ENCODE assay signal across 10 cellular contexts in the genomic region with DNA sequence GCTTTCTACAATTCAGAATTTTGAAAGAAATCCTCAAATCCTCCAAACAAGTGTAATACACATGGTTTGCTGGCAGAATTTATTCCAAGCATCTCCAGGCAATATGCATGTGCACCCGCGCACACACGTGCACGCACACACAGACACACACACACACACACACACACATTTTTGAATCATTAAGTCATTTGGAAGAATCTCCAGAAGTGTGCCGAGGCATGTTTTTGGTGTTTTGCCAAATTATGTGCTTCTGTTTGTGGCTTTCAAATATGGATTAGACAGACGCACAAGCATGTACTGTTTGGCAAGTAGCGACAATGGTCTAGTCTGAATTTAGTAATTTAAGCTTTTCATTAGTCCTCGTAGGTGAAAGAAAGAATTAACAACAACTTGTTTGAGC. TPM values are rescaled to one million over a fixed set of nuclear protein-coding genes. Genes with fewer than 3 reads are reported as not detected.
A peak's percentile ranks its signal among the peaks of the same experiment; 100 is the strongest.
DNase-seq lines count a peak whose midpoint lies in the region; ATAC-seq, FAIRE-seq and TF ChIP-seq lines count a peak whose summit lies in the region.
"Had no signal": no experiment of that assay in that cellular context is flagged by ENCODE, and none has a peak within 500 bp of the region (broad histone marks: within the 10 kb centered on the region; RNA-seq: fewer than 3 reads in every experiment).

No MANE protein-coding gene starts in this region.

- no TSS peak for BruUV-seq in K562 (replicated peaks; lab: Mats Ljungman, UMichigan)

- H3K9me1 ChIP-seq in K562 (ENCODE audit: control insufficient read depth, insufficient read depth, low read length): no peaks in the 10 kb centered on the region

- 42% methylated on average over 8 of the region's 8 CpGs for WGBS in K562 (ENCODE audit: insufficient coverage, low coverage, missing lambda C conversion rate)

- H3K4me1 ChIP-seq in K562 (replicated peaks in 1 of 2; ENCODE audit: control insufficient read depth in 2 of 2, insufficient read depth in 2 of 2, low read length in 2 of 2) (no peaks in the 10 kb centered on the region), thoracic aorta (ENCODE audit: control insufficient read depth in 1 of 2, low read depth in 2 of 2) (peaks cover 34 to 77% of the 10 kb centered on the region in 2 donors)

- no peak overlapping the region for H3K4me3 ChIP-seq in K562
- H3K4me3 ChIP-seq in thoracic aorta: peak overlapping the region; percentile 30
- H3K4me3 ChIP-seq: neural progenitor cell had no signal

- no peak for TF ChIP-seq EP300 in K562 (IDR thresholded peaks at IDR 0.05; ENCODE audit: low read length)

- CTCF ChIA-PET in K562 (lab: Yijun Ruan, JAX; ENCODE audit: low intra/inter-chr PET ratio): no interaction called here

- no peak for ATAC-seq in K562
- peak; percentile 28 to 49 for ATAC-seq in left cardiac atrium
- ATAC-seq in thoracic aorta (ENCODE audit: insufficient number of reproducible peaks, low FRiP score, low read depth): no peak

- intact Hi-C loops in K562 (cut with micrococcal nuclease) (no loop called here), left cardiac atrium (cut with DNase I) (loop anchor here in 1 of 2 donors (5.0 kb wide), 1 partner anchor 35 kb away; the partner anchor contains the start of gene NFIB)

- no peaks in the 10 kb centered on the region for H3K9me3 ChIP-seq in K562 (replicated peaks; ENCODE audit: control insufficient read depth, insufficient read depth, low read depth, low read length)
- no peaks in the 10 kb centered on the region for H3K9me3 ChIP-seq in thoracic aorta

- no peak for TF ChIP-seq CTCF in K562 (IDR thresholded peaks at IDR 0.05 in 2 of 3, conservative IDR thresholded peaks at IDR 0.05 in 1 of 3; ENCODE audit: insufficient read depth in 2 of 3, low read depth in 1 of 3, low read length in 3 of 3)
- TF ChIP-seq CTCF in thoracic aorta (IDR thresholded peaks at IDR 0.05): no peak

- FAIRE-seq in K562 (lab: Jason Lieb, UNC): no peak

- no peaks in the 10 kb centered on the region for H4K20me1 ChIP-seq in K562 (replicated peaks; ENCODE audit: control insufficient read depth, insufficient read depth, low read length)

- in situ Hi-C loops in K562 (cut with MboI): no loop called here

- H3K9ac ChIP-seq in K562 (ENCODE audit: insufficient read depth in 1 of 2, low read depth in 2 of 2, low read length in 2 of 2): no peak overlapping the region
- H3K9ac ChIP-seq: neural progenitor cell had no signal

- H2AFZ ChIP-seq in K562 (ENCODE audit: low read depth, low read length): no peak overlapping the region
- H2AFZ ChIP-seq: neural progenitor cell had no signal

- no peak for TF ChIP-seq RAD21 in K562 (CRISPR knock-in tag; conservative IDR thresholded peaks at IDR 0.05 in 1 of 2, IDR thresholded peaks at IDR 0.05 in 1 of 2)

- H3K27me3 ChIP-seq in K562 (ENCODE audit: control insufficient read depth in 2 of 2, insufficient read depth in 2 of 2, low read length in 2 of 2) (no peaks in the 10 kb centered on the region), thoracic aorta (replicated peaks; ENCODE audit: insufficient read depth) (no peaks in the 10 kb centered on the region)
- H3K27me3 ChIP-seq: neural progenitor cell had no signal

- H3K27ac ChIP-seq in K562 (ENCODE audit: extremely low read depth, low read depth, low read length) (no peak overlapping the region), thoracic aorta (no peak overlapping the region)
- H3K27ac ChIP-seq: neural progenitor cell had no signal

- no peaks in the 10 kb centered on the region for H3K36me3 ChIP-seq in K562 (ENCODE audit: control insufficient read depth, insufficient read depth, low read length)
- no peaks in the 10 kb centered on the region for H3K36me3 ChIP-seq in thoracic aorta
- H3K36me3 ChIP-seq: neural progenitor cell had no signal

- H3K4me2 ChIP-seq in K562 (ENCODE audit: insufficient read depth, low read length): no peak overlapping the region
- H3K4me2 ChIP-seq: neural progenitor cell had no signal

- TF ChIP-seq POLR2A in K562 (conservative IDR thresholded peaks at IDR 0.05): no peak

- DNase-seq in M059J (ENCODE audit: low read depth): peak; percentile 65
- no peak for DNase-seq in K562 (ENCODE audit: extremely low read depth in 1 of 4, low spot score in 3 of 4)
- no peak for DNase-seq in left cardiac atrium
- DNase-seq in thoracic aorta (ENCODE audit: low spot score): no peak
- no peak for DNase-seq in NCI-H2029 treated with DMSO at 0.1 percent for 48 hours (lab: John Stamatoyannopoulos, UW)
- DNase-seq in HT-29 (ENCODE audit: low spot score): no peak
- DNase-seq in NCI-H2107 (lab: John Stamatoyannopoulos, UW): no peak
- DNase-seq: activated CD4-positive, alpha-beta T cell treated with anti-CD3 and anti-CD28 coated beads, Interleukin-2, amount 50 U/mL, for 4 hours; MM.1S had no signal

- no peaks in the 10 kb centered on the region for H3K79me2 ChIP-seq in K562 (ENCODE audit: control insufficient read depth, insufficient read depth, low read length)

- POLR2A ChIA-PET in K562 (lab: Yijun Ruan, JAX): interaction anchor here (1.0 kb wide), 1 partner anchor 10 kb away, joined by 3 read pairs; no protein-coding TSS in a partner anchor

TF ChIP-seq in K562, 482 proteins besides CTCF, POLR2A, EP300 and RAD21:
- TF ChIP-seq ARID1B (IDR thresholded peaks at IDR 0.05): no peak
- TF ChIP-seq NFIC (IDR thresholded peaks at IDR 0.05): 0 out of 2 replicates have a peak, but pooled peaks have one; percentile 28
- no peak for TF ChIP-seq CXXC5 (CRISPR knock-in tag; IDR thresholded peaks at IDR 0.05)
- TF ChIP-seq YY1 (IDR thresholded peaks at IDR 0.05; ENCODE audit: borderline replicate concordance in 1 of 3, control insufficient read depth in 1 of 3, extremely low read depth in 1 of 3, insufficient read depth in 3 of 3, insufficient read length in 1 of 3, insufficient replicate concordance in 2 of 3, low read depth in 1 of 3, low read length in 2 of 3): no peak

RNA-seq across cellular contexts. Expression of gene NFIB, which starts 36.7 kb away (rescaled TPM):
- total RNA-seq in M059J (2014; rRNA removed; shearing (Covaris generic)): 2.5 and 4.1 TPM in 2 replicates
- 6.9 and 16.5 TPM in 2 replicates for total RNA-seq in K562 (2011; cell fraction: chromatin; rRNA removed; ENCODE audit: low replicate concordance)
- total RNA-seq in K562 (2011; cell fraction: nucleolus; rRNA removed): 1.5 and 1.7 TPM in 2 replicates
- total RNA-seq in K562 (2011; cell fraction: nucleoplasm; rRNA removed): 7.2 and 8.9 TPM in 2 replicates
- 1.7 and 2.2 TPM in 2 replicates for total RNA-seq in K562 (2014; rRNA removed)
- 2.7 and 3.1 TPM in 2 replicates for total RNA-seq in K562 (2014; rRNA removed; fragmentation: Illumina TruSeq; extraction: Trizol)
- 3.3 TPM in 2 replicates for total RNA-seq in K562 (2015; rRNA removed; fragmentation: Illumina TruSeq; extraction: Trizol)
- total RNA-seq in K562 (2021): 3.0 and 3.4 TPM in 2 replicates
- polyA plus RNA-seq in K562 (2011; rRNA removed): 1.2 TPM in 2 replicates
- polyA plus RNA-seq in K562 (2011; cell fraction: cytosol; rRNA removed): 0.49 and 0.81 TPM in 2 replicates
- 4.0 and 6.3 TPM in 2 replicates for polyA plus RNA-seq in K562 (2011; cell fraction: nucleus; rRNA removed)
- 0.96 and 1.3 TPM in 2 replicates for polyA plus RNA-seq in K562 (2012)
- 1.7 and 1.9 TPM in 2 replicates for polyA plus RNA-seq in K562 (2014; fragmentation: Illumina TruSeq; extraction: Trizol)
- 1 to 10 TPM; 1.2 to 1.9 TPM for polyA plus RNA-seq in K562 (2014; fragmentation: Nextera tagmentation; extraction: Ambion mirVana)
- polyA plus RNA-seq in K562 (2014; rRNA removed): 0.32 and 1.4 TPM in 2 replicates
- polyA minus RNA-seq in K562 (2011; rRNA and poly(A)+ RNA removed): 7.6 and 15.9 TPM in 2 replicates
- 1.2 and 2.5 TPM in 2 replicates for polyA minus RNA-seq in K562 (2011; cell fraction: cytosol; rRNA and poly(A)+ RNA removed)
- polyA minus RNA-seq in K562 (2011; cell fraction: nucleus; rRNA and poly(A)+ RNA removed): 5.1 and 15.2 TPM in 2 replicates
- total RNA-seq in left cardiac atrium: 100 to 1,000 TPM; 110 to 118 TPM
- 100 to 1,000 TPM in 1 of 2 donors, 10 to 100 TPM in 1; 54.8 to 114 TPM for total RNA-seq in thoracic aorta
- total RNA-seq in HT-29 (2014; rRNA removed; shearing (Covaris generic)): 13.6 and 29.5 TPM in 2 replicates

Comparison
In these comparisons a context has a peak if more than half of its experiments do, and no peak if none do; other contexts are left out.
1. ATAC-seq: peak in left cardiac atrium (2 of 2); none in K562 (single experiment) and thoracic aorta (single experiment).